In genomic region chr6:14142816-14143215, GRCh38 we compare ENCODE assay signal across 24 cellular contexts.
"Had no signal": no experiment of that assay in that cellular context is flagged by ENCODE, and none has a peak within 500 bp of the region (broad histone marks: within the 10 kb centered on the region; RNA-seq: fewer than 3 reads in every experiment).

No MANE protein-coding gene starts in this region.

- H2AFZ ChIP-seq: hepatocyte had no signal

- H3K27ac ChIP-seq: hepatocyte, ovary, spleen, testis, tibial nerve, upper lobe of right lung had no signal

- H3K27me3 ChIP-seq: esophagus squamous epithelium, hepatocyte, ovary, spleen, testis, tibial nerve, upper lobe of right lung had no signal

- H3K36me3 ChIP-seq: esophagus squamous epithelium, ovary, spleen, tibial nerve, upper lobe of right lung had no signal

- DNase-seq: cerebellar nuclear complex; dermis blood vessel endothelial cell; esophagus squamous epithelium; foreskin fibroblast; head of caudate nucleus; kidney; mammary epithelial cell; mucosa of descending colon; naive thymus-derived CD8-positive, alpha-beta T cell; ovary; right cardiac atrium; spleen; stimulated activated CD4-positive, alpha-beta T cell treated with anti-CD3 and anti-CD28 coated beads, Interleukin-15, amount 100 ng/mL, for 24 hours; stimulated activated CD4-positive, alpha-beta T cell treated with anti-CD3 and anti-CD28 coated beads, Interleukin-1b, Interleukin-23, amount 100 ng/mL, for 48 hours; stimulated activated CD4-positive, alpha-beta T cell treated with anti-CD3 and anti-CD28 coated beads, Interleukin-4, amount 100 ng/mL, for 24 hours; stimulated activated naive CD8-positive, alpha-beta T cell treated with anti-CD3 and anti-CD28 coated beads, Interleukin-15, amount 100 ng/mL, for 72 hours; testis; upper lobe of right lung had no signal

- H3K79me2 ChIP-seq: hepatocyte had no signal

- H3K27ac Mint-ChIP-seq: progenitor cell of endocrine pancreas; stimulated activated memory B cell treated with anti-CD40 and anti-IgM and Interleukin-4, amounts not matched to agents 10 μg/mL and 1 μg/mL and 100 μg/mL, for 72 hours; stimulated activated naive CD8-positive, alpha-beta T cell treated with anti-CD3 and anti-CD28 coated beads, Interleukin-15, amount 100 ng/mL, for 72 hours had no signal

- H3K9me3 ChIP-seq: esophagus squamous epithelium, mucosa of descending colon, ovary, spleen, testis, tibial nerve, upper lobe of right lung had no signal

- H3K9me3 Mint-ChIP-seq: naive thymus-derived CD8-positive, alpha-beta T cell; neural crest cell; stimulated activated naive CD8-positive, alpha-beta T cell treated with anti-CD3 and anti-CD28 coated beads, Interleukin-15, amount 100 ng/mL, for 72 hours had no signal

- H3K4me2 ChIP-seq: hepatocyte had no signal

- FAIRE-seq: colon, kidney had no signal

- H3K4me3 Mint-ChIP-seq: naive thymus-derived CD8-positive, alpha-beta T cell; neural crest cell; stimulated activated memory B cell treated with anti-CD40 and anti-IgM and Interleukin-4, amounts not matched to agents 10 μg/mL and 1 μg/mL and 100 μg/mL, for 72 hours; stimulated activated naive CD8-positive, alpha-beta T cell treated with anti-CD3 and anti-CD28 coated beads, Interleukin-15, amount 100 ng/mL, for 72 hours had no signal

- H3K27me3 Mint-ChIP-seq: naive thymus-derived CD8-positive, alpha-beta T cell; stimulated activated memory B cell treated with anti-CD40 and anti-IgM and Interleukin-4, amounts not matched to agents 10 μg/mL and 1 μg/mL and 100 μg/mL, for 72 hours; stimulated activated naive CD8-positive, alpha-beta T cell treated with anti-CD3 and anti-CD28 coated beads, Interleukin-15, amount 100 ng/mL, for 72 hours had no signal

- H3K4me3 ChIP-seq: esophagus squamous epithelium, hepatocyte, mucosa of descending colon, ovary, spleen, testis, tibial nerve, upper lobe of right lung had no signal

- H3K36me3 Mint-ChIP-seq: naive thymus-derived CD8-positive, alpha-beta T cell had no signal

- ATAC-seq: mucosa of descending colon; naive thymus-derived CD8-positive, alpha-beta T cell; stimulated activated memory B cell treated with anti-CD40 and anti-IgM and Interleukin-4, amounts not matched to agents 10 μg/mL and 1 μg/mL and 100 μg/mL, for 72 hours; stimulated activated naive CD8-positive, alpha-beta T cell treated with anti-CD3 and anti-CD28 coated beads, Interleukin-15, amount 100 ng/mL, for 72 hours; upper lobe of right lung had no signal
